ENCODE assay signal across 8 cellular contexts in genomic region chr12:31325877-31326631, GRCh38. TPM values are rescaled to one million over a fixed set of nuclear protein-coding genes. Genes with fewer than 3 reads are reported as not detected.
A peak's percentile ranks its signal among the peaks of the same experiment; 100 is the strongest.
DNase-seq lines count a peak whose midpoint lies in the region; ATAC-seq and TF ChIP-seq lines count a peak whose summit lies in the region.

A gene with protein sequence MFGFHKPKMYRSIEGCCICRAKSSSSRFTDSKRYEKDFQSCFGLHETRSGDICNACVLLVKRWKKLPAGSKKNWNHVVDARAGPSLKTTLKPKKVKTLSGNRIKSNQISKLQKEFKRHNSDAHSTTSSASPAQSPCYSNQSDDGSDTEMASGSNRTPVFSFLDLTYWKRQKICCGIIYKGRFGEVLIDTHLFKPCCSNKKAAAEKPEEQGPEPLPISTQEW (minus strand): TSS chr12:31326150. CDS start chr12:31298204, 27,946 bp downstream.

- no peaks in the 10 kb centered on the region for H3K27me3 ChIP-seq in upper lobe of right lung

- H3K36me3 ChIP-seq in upper lobe of right lung: no peaks in the 10 kb centered on the region

- ATAC-seq in HG02870 (IDR thresholded peaks at IDR 0.05; ENCODE audit: unreplicated experiment) (peak; percentile 51), left cardiac atrium (peak; percentile 90 to 91), upper lobe of right lung (peak; percentile 91)

- H3K4me1 ChIP-seq in upper lobe of right lung: peaks cover 25% of the 10 kb centered on the region

- H3K27ac ChIP-seq in upper lobe of right lung: peak within 1 kb of the TSS; percentile 91

- peak; percentile 94 for DNase-seq in GM13976 (ENCODE audit: low spot score)
- peak; percentile 99 for DNase-seq in NCI-H146 treated with DMSO at 0.1 percent for 48 hours (lab: John Stamatoyannopoulos, UW; ENCODE audit: unreplicated experiment)
- DNase-seq in amniotic epithelial cell (ENCODE audit: low read depth): peak; percentile 96
- peak; percentile 100 for DNase-seq in left cardiac atrium
- peak; percentile 100 for DNase-seq in posterior vena cava (ENCODE audit: low spot score)
- peak; percentile 100 for DNase-seq in upper lobe of right lung

- H3K9me3 ChIP-seq in upper lobe of right lung: no peaks in the 10 kb centered on the region

- intact Hi-C loops in T-helper 1 cell treated with Interleukin-12 subunit alpha and Interleukin-12 subunit beta and Interleukin-4 antibody, amounts not matched to agents 30 ng/mL and 1 ng/mL, for 36 hours (cut with micrococcal nuclease): loop anchor here (1.0 to 10.0 kb wide), 14 partner anchors 9 to 1945 kb away; partner anchors contain the start of genes BICD1, CAPRIN2, DDX11 and DNM1L
- intact Hi-C loops in left cardiac atrium (cut with DNase I) (no loop called here), posterior vena cava (cut with DNase I) (no loop called here), upper lobe of right lung (cut with DNase I) (no loop called here)

- in situ Hi-C loops in GM13976 (cut with MboI; ENCODE audit: low sequenced_read_pairs, unreplicated experiment): no loop called here

- TF ChIP-seq CTCF in GM13976 (IDR thresholded peaks at IDR 0.05; ENCODE audit: borderline replicate concordance, control extremely low read depth, extremely low read depth, insufficient read depth, missing control alignments): no peak
- TF ChIP-seq CTCF in upper lobe of right lung (IDR thresholded peaks at IDR 0.05): no peak

- H3K4me3 ChIP-seq in upper lobe of right lung: peak within 1 kb of the TSS; percentile 82

RNA-seq across cellular contexts. Expression of the gene that starts here (rescaled TPM):
- 103 and 116 TPM in 2 replicates for total RNA-seq in T-helper 1 cell treated with Interleukin-12 subunit alpha and Interleukin-12 subunit beta and Interleukin-4 antibody, amounts not matched to agents 30 ng/mL and 1 ng/mL, for 36 hours
- 10 to 100 TPM; 13.5 to 26.0 TPM for total RNA-seq in left cardiac atrium
- total RNA-seq in posterior vena cava: 10 to 100 TPM; 12.0 to 21.5 TPM
- 45.7 TPM for total RNA-seq in upper lobe of right lung

Comparison
In these comparisons a context has a peak if more than half of its experiments do, and no peak if none do; other contexts are left out.
1. Peak in every context shown above with its lines: DNase-seq, ATAC-seq, H3K4me3 ChIP-seq and H3K27ac ChIP-seq.